40 cellular contexts compared by ENCODE assay signal in the genomic region with DNA sequence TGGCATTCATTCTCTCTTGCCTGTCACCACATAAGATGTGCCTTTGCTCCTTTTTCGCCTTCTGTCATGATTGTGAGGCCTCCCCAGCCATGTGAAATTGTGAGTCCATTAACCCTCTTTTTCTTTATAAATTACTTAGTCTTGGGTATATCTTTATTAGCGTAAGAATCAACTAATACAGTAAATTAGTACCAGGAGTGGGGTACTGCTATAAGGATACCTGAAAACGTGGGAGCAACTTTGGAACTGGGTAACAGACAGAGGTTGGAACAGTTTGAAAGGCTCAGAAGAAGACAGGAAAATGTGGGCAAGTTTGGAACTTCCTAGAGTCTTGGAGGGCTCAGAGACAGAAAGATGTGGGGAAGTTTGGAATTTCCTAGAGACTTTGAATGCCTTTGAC. TPM values are rescaled to one million over a fixed set of nuclear protein-coding genes. Genes with fewer than 3 reads are reported as not detected.
"Had no signal": no experiment of that assay in that cellular context is flagged by ENCODE, and none has a peak within 500 bp of the region (broad histone marks: within the 10 kb centered on the region; RNA-seq: fewer than 3 reads in every experiment).

No MANE protein-coding gene starts in this region.

- H3K27ac ChIP-seq: adrenal gland, ascending aorta, body of pancreas, brain microvascular endothelial cell, breast epithelium, cardiac muscle cell had no signal

- H3K27ac Mint-ChIP-seq: activated naive CD4-positive, alpha-beta T cell treated with anti-CD3 and anti-CD28 coated beads for 36 hours; activated naive CD4-positive, alpha-beta T cell treated with anti-CD3 and anti-CD28 coated beads, Interleukin-2, amount 10 ng/mL, durations not matched to agents 7 days and 5 days; activated naive CD4-positive, alpha-beta T cell treated with anti-CD3 and anti-CD28 coated beads, Interleukin-2, amount 50 U/mL, for 24 hours; activated naive CD4-positive, alpha-beta T cell treated with anti-CD3 and anti-CD28 coated beads, Interleukin-2, amount 50 U/mL, for 72 hours; activated naive CD8-positive, alpha-beta T cell; activated naive CD8-positive, alpha-beta T cell treated with anti-CD3 and anti-CD28 coated beads for 36 hours; activated naive CD8-positive, alpha-beta T cell treated with anti-CD3 and anti-CD28 coated beads, Interleukin-2, amount 10 ng/mL, durations not matched to agents 7 days and 5 days; activated naive CD8-positive, alpha-beta T cell treated with anti-CD3 and anti-CD28 coated beads, Interleukin-2, amount 50 U/mL, for 24 hours; activated T-cell treated with anti-CD3 and anti-CD28 coated beads, Interleukin-2, amount 50 U/mL, for 24 hours; activated T-cell treated with anti-CD3 and anti-CD28 coated beads, Interleukin-2, amount 50 U/mL, for 72 hours; activated T-helper 1 cell treated with anti-CD3 and anti-CD28 coated beads, Interleukin-12 subunit alpha, Interleukin-12 subunit beta, Interleukin-2, Interleukin-4 antibody, amounts not matched to agents 30 ng/mL and 10 ng/mL and 1 ng/mL, durations not matched to agents 14 hours and 24 hours and 36 hours; activated T-helper 17 cell treated with anti-CD3 and anti-CD28 coated beads, Interleukin-2, amount 50 U/mL, for 72 hours; activated T-helper 2 cell treated with anti-CD3 and anti-CD28 coated beads, Interferon-gamma antibody, Interleukin-2, Interleukin-4, amounts not matched to agents 10 μg/mL and 5 μg/mL and 100 μg/mL, durations not matched to agents 14 hours and 24 hours and 36 hours; brain had no signal

- H3K4me3 Mint-ChIP-seq: activated naive CD4-positive, alpha-beta T cell treated with anti-CD3 and anti-CD28 coated beads for 36 hours; activated naive CD4-positive, alpha-beta T cell treated with anti-CD3 and anti-CD28 coated beads, Interleukin-2, amount 10 ng/mL, durations not matched to agents 7 days and 5 days; activated naive CD4-positive, alpha-beta T cell treated with anti-CD3 and anti-CD28 coated beads, Interleukin-2, amount 50 U/mL, for 24 hours; activated naive CD8-positive, alpha-beta T cell; activated naive CD8-positive, alpha-beta T cell treated with anti-CD3 and anti-CD28 coated beads for 36 hours; activated naive CD8-positive, alpha-beta T cell treated with anti-CD3 and anti-CD28 coated beads, Interleukin-2, amount 10 ng/mL, durations not matched to agents 7 days and 5 days; activated naive CD8-positive, alpha-beta T cell treated with anti-CD3 and anti-CD28 coated beads, Interleukin-2, amount 50 U/mL, for 24 hours; activated T-cell treated with anti-CD3 and anti-CD28 coated beads, Interleukin-2, amount 50 U/mL, for 24 hours; activated T-cell treated with anti-CD3 and anti-CD28 coated beads, Interleukin-2, amount 50 U/mL, for 4 hours; activated T-cell treated with anti-CD3 and anti-CD28 coated beads, Interleukin-2, amount 50 U/mL, for 72 hours; activated T-helper 1 cell treated with anti-CD3 and anti-CD28 coated beads, Interleukin-12 subunit alpha, Interleukin-12 subunit beta, Interleukin-2, Interleukin-4 antibody, amounts not matched to agents 30 ng/mL and 10 ng/mL and 1 ng/mL, durations not matched to agents 14 hours and 24 hours and 36 hours; activated T-helper 17 cell treated with anti-CD3 and anti-CD28 coated beads, Interleukin-2, amount 50 U/mL, for 72 hours; brain; central memory CD8-positive, alpha-beta T cell had no signal

- H3K9me3 ChIP-seq: ascending aorta had no signal

- ATAC-seq: activated naive CD4-positive, alpha-beta T cell treated with anti-CD3 and anti-CD28 coated beads, Interleukin-2, amount 50 U/mL, for 72 hours; activated naive CD8-positive, alpha-beta T cell treated with anti-CD3 and anti-CD28 coated beads, Interleukin-2, amount 50 U/mL, for 24 hours; activated T-cell treated with anti-CD3 and anti-CD28 coated beads, Interleukin-2, amount 50 U/mL, for 4 hours; activated T-cell treated with anti-CD3 and anti-CD28 coated beads, Interleukin-2, amount 50 U/mL, for 72 hours; activated T-helper 17 cell treated with anti-CD3 and anti-CD28 coated beads, Interleukin-2, amount 50 U/mL, for 72 hours; body of pancreas had no signal

- H3K4me1 Mint-ChIP-seq: activated naive CD4-positive, alpha-beta T cell treated with anti-CD3 and anti-CD28 coated beads, Interleukin-2, amount 10 ng/mL, durations not matched to agents 7 days and 5 days; activated naive CD4-positive, alpha-beta T cell treated with anti-CD3 and anti-CD28 coated beads, Interleukin-2, amount 50 U/mL, for 24 hours; activated naive CD8-positive, alpha-beta T cell treated with anti-CD3 and anti-CD28 coated beads for 36 hours; activated naive CD8-positive, alpha-beta T cell treated with anti-CD3 and anti-CD28 coated beads, Interleukin-2, amount 10 ng/mL, durations not matched to agents 7 days and 5 days; activated naive CD8-positive, alpha-beta T cell treated with anti-CD3 and anti-CD28 coated beads, Interleukin-2, amount 50 U/mL, for 24 hours; activated T-helper 17 cell treated with anti-CD3 and anti-CD28 coated beads, Interleukin-2, amount 50 U/mL, for 72 hours; brain; central memory CD8-positive, alpha-beta T cell had no signal

- DNase-seq: activated effector memory CD4-positive, alpha-beta T cell treated with anti-CD3 and anti-CD28 coated beads, Interleukin-2, amount 50 U/mL, for 16 hours; activated effector memory CD4-positive, alpha-beta T cell treated with Interleukin-2 at 50 U/mL for 16 hours; activated gamma-delta T cell; activated gamma-delta T cell treated with Interleukin-2 at 50 U/mL for 16 hours; activated naive CD4-positive, alpha-beta T cell; activated naive CD4-positive, alpha-beta T cell treated with anti-CD3 and anti-CD28 coated beads for 36 hours; activated naive CD4-positive, alpha-beta T cell treated with anti-CD3 and anti-CD28 coated beads, Interleukin-2, amount 10 ng/mL, durations not matched to agents 7 days and 5 days; activated naive CD4-positive, alpha-beta T cell treated with anti-CD3 and anti-CD28 coated beads, Interleukin-2, amount 50 U/mL, for 16 hours; activated naive CD4-positive, alpha-beta T cell treated with Interleukin-2 at 50 U/mL for 16 hours; activated naive CD8-positive, alpha-beta T cell treated with anti-CD3 and anti-CD28 coated beads for 36 hours; activated naive CD8-positive, alpha-beta T cell treated with anti-CD3 and anti-CD28 coated beads, Interleukin-2, amount 10 ng/mL, durations not matched to agents 7 days and 5 days; activated naive CD8-positive, alpha-beta T cell treated with anti-CD3 and anti-CD28 coated beads, Interleukin-2, amount 50 U/mL, for 24 hours; activated T-cell treated with anti-CD3 and anti-CD28 coated beads, Interleukin-2, amount 50 U/mL, for 1 hour; activated T-cell treated with anti-CD3 and anti-CD28 coated beads, Interleukin-2, amount 50 U/mL, for 24 hours; activated T-cell treated with anti-CD3 and anti-CD28 coated beads, Interleukin-2, amount 50 U/mL, for 4 hours; activated T-cell treated with anti-CD3 and anti-CD28 coated beads, Interleukin-2, amount 50 U/mL, for 48 hours; activated T-cell treated with anti-CD3 and anti-CD28 coated beads, Interleukin-2, amount 50 U/mL, for 72 hours; adrenal gland; amniotic stem cell; amygdala; anterior cingulate cortex; aorta; body of pancreas; brain microvascular endothelial cell; caudate nucleus; central memory CD4-positive, alpha-beta T cell; cerebellar nuclear complex had no signal

- H3K4me1 ChIP-seq: adrenal gland, ascending aorta, body of pancreas, breast epithelium had no signal

- H3K4me3 ChIP-seq: adrenal gland, ascending aorta, body of pancreas, breast epithelium, cardiac muscle cell had no signal

- H3K36me3 Mint-ChIP-seq: activated naive CD8-positive, alpha-beta T cell treated with anti-CD3 and anti-CD28 coated beads, Interleukin-2, amount 10 ng/mL, durations not matched to agents 7 days and 5 days had no signal

- H3K36me3 ChIP-seq: adrenal gland, ascending aorta, brain microvascular endothelial cell, breast epithelium, cardiac muscle cell had no signal

- H3K27me3 ChIP-seq: adrenal gland, ascending aorta, body of pancreas, brain microvascular endothelial cell, breast epithelium, cardiac muscle cell had no signal

- FAIRE-seq: astrocyte had no signal

RNA-seq across cellular contexts. Expression of gene RNF182, which starts 46.6 kb away (rescaled TPM):
- total RNA-seq: activated naive CD4-positive, alpha-beta T cell treated with anti-CD3 and anti-CD28 coated beads for 36 hours; activated naive CD4-positive, alpha-beta T cell treated with anti-CD3 and anti-CD28 coated beads, Interleukin-2, amount 50 U/mL, for 72 hours; activated naive CD8-positive, alpha-beta T cell treated with anti-CD3 and anti-CD28 coated beads for 36 hours; activated naive CD8-positive, alpha-beta T cell treated with anti-CD3 and anti-CD28 coated beads, Interleukin-2, amount 10 ng/mL, durations not matched to agents 7 days and 5 days; activated T-cell treated with anti-CD3 and anti-CD28 coated beads, Interleukin-2, amount 50 U/mL, for 72 hours; activated T-helper 1 cell treated with anti-CD3 and anti-CD28 coated beads, Interleukin-12 subunit alpha, Interleukin-12 subunit beta, Interleukin-2, Interleukin-4 antibody, amounts not matched to agents 30 ng/mL and 10 ng/mL and 1 ng/mL, durations not matched to agents 14 hours and 24 hours and 36 hours; activated T-helper 17 cell treated with anti-CD3 and anti-CD28 coated beads, Interleukin-2, amount 50 U/mL, for 72 hours; activated T-helper 2 cell treated with anti-CD3 and anti-CD28 coated beads, Interferon-gamma antibody, Interleukin-2, Interleukin-4, amounts not matched to agents 10 μg/mL and 5 μg/mL and 100 μg/mL, durations not matched to agents 14 hours and 24 hours and 36 hours; bronchial epithelial cell had no signal
